In the genomic region with DNA sequence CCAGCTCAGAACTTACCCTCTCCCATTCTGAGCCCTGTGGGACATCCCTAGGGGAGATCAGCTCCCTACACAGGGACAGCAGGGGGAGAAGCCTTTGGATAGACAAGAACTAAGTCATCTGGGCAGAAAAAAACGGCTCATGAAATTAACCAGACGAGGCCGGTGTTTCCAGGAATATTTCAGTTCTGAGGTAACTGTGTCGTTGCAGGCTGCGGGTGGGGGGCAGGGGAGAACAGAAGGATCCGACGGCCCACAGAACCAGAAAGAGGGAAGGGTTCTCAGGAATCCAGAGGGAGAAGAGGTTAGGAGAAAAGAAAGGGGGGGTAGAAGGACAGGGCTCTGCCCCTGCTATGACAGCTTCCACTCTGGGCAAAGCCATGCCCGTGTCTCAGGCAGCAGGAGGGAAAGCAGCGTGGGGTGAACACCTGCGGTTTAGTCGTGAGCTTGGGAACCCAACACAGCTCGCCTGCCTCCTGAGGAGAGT, we compare ENCODE assay signal across 12 cellular contexts. TPM values are rescaled to one million over a fixed set of nuclear protein-coding genes. Genes with fewer than 3 reads are reported as not detected.
DNase-seq lines count a peak whose midpoint lies in the region; ATAC-seq and TF ChIP-seq lines count a peak whose summit lies in the region.
"Had no signal": no experiment of that assay in that cellular context is flagged by ENCODE, and none has a peak within 500 bp of the region (broad histone marks: within the 10 kb centered on the region; RNA-seq: fewer than 3 reads in every experiment).

No MANE protein-coding gene starts in this region.

- WGBS in endodermal cell (ENCODE audit: insufficient coverage in 1 of 2, insufficient read length in 1 of 2), 2 experiments, result 76 to 77% methylated on average over 11 to 12 of the region's 12 CpGs
- WGBS in psoas muscle, 3 donors, result 65 to 70% (median 65%) methylated on average over 12 of the region's 12 CpGs

- DNase-seq in AG04449 (ENCODE audit: low read depth, low spot score), result no peak
- DNase-seq in HFFc6, result no peak
- no peak for DNase-seq in endodermal cell
- DNase-seq in nephron progenitor cell, result no peak
- DNase-seq in psoas muscle, result no peak
- no peak for DNase-seq in naive thymus-derived CD4-positive, alpha-beta T cell
- DNase-seq in right atrium auricular region (ENCODE audit: low spot score), result no peak
- DNase-seq: NCI-H446; stimulated activated CD4-positive, alpha-beta T cell treated with anti-CD3 and anti-CD28 coated beads, Interleukin-4, amount 100 ng/mL, for 1 hour had no signal

- H3K36me3 ChIP-seq in endodermal cell (ENCODE audit: control insufficient read depth, insufficient read depth, low read length), result no peaks in the 10 kb centered on the region
- no peaks in the 10 kb centered on the region for H3K36me3 ChIP-seq in psoas muscle (ENCODE audit: insufficient read depth in 1 of 2, low read depth in 1 of 2)
- H3K36me3 ChIP-seq in naive thymus-derived CD4-positive, alpha-beta T cell (ENCODE audit: control insufficient read depth in 2 of 3, insufficient read depth in 3 of 3, low read length in 3 of 3), result no peaks in the 10 kb centered on the region
- H3K36me3 ChIP-seq in right atrium auricular region, result peaks cover 8% of the 10 kb centered on the region

- H3K4me3 Mint-ChIP-seq in HFFc6 (peak overlapping the region; percentile 38), endodermal cell (peak overlapping the region; percentile 9), nephron progenitor cell (peak overlapping the region; percentile 15)
- peak overlapping the region in 3 of 10 donors; percentile 20 to 91 (median 21) for H3K4me3 Mint-ChIP-seq in naive thymus-derived CD4-positive, alpha-beta T cell

- CTCF ChIA-PET in AG04449 (lab: Yijun Ruan, JAX), result interaction anchor here (0.9 to 47.5 kb wide), 3 partner anchors 1 to 24 kb away, joined by 3 to 2108 read pairs (median 2108); partner anchors contain the start of genes CLCF1, POLD4, PPP1CA and RAD9A
- CTCF ChIA-PET in naive thymus-derived CD4-positive, alpha-beta T cell (lab: Charles Lee), result interaction anchor here (0.7 to 21.2 kb wide), 6 partner anchors 12 to 31 kb away, joined by 3 to 495 read pairs (median 6); partner anchors contain the start of gene POLD4

- peaks cover 5% of the 10 kb centered on the region; the same call in 1 of the 2 replicates for H3K27me3 Mint-ChIP-seq in HFFc6 (ENCODE audit: insufficient read depth)
- peaks cover 43% of the 10 kb centered on the region for H3K27me3 Mint-ChIP-seq in endodermal cell (ENCODE audit: insufficient read depth)
- H3K27me3 Mint-ChIP-seq in nephron progenitor cell (ENCODE audit: low read depth, poor library complexity), result peaks cover 2% of the 10 kb centered on the region
- H3K27me3 Mint-ChIP-seq in naive thymus-derived CD4-positive, alpha-beta T cell, result peaks cover 0 to 69% (median 15%) of the 10 kb centered on the region in 5 donors

- no peaks in the 10 kb centered on the region for H3K27me3 ChIP-seq in endodermal cell (ENCODE audit: control insufficient read depth, insufficient read depth, low read length, poor library complexity, severe bottlenecking)
- H3K27me3 ChIP-seq in psoas muscle (ENCODE audit: insufficient read depth in 3 of 3, low read length in 2 of 3), result peaks cover 0 to 51% (median 9%) of the 10 kb centered on the region in 3 donors
- peaks cover 0 to 5% of the 10 kb centered on the region in 2 donors for H3K27me3 ChIP-seq in naive thymus-derived CD4-positive, alpha-beta T cell (ENCODE audit: control insufficient read depth in 2 of 2, insufficient read depth in 2 of 2, low read length in 2 of 2)
- H3K27me3 ChIP-seq in right atrium auricular region, result no peaks in the 10 kb centered on the region

- H3K4me1 Mint-ChIP-seq in HFFc6 (ENCODE audit: low read depth), result peaks cover 71% of the 10 kb centered on the region
- peaks cover 37% of the 10 kb centered on the region for H3K4me1 Mint-ChIP-seq in endodermal cell
- H3K4me1 Mint-ChIP-seq in nephron progenitor cell, result peaks cover 79% of the 10 kb centered on the region
- peaks cover 26 to 59% (median 36%) of the 10 kb centered on the region in 7 donors for H3K4me1 Mint-ChIP-seq in naive thymus-derived CD4-positive, alpha-beta T cell

- H3K36me3 Mint-ChIP-seq in HFFc6 (ENCODE audit: low read depth) (no peaks in the 10 kb centered on the region; the same call in 1 of the 2 replicates), endodermal cell (ENCODE audit: low read depth) (no peaks in the 10 kb centered on the region), nephron progenitor cell (ENCODE audit: low read depth) (no peaks in the 10 kb centered on the region)
- peaks cover 0 to 3% (median 0%) of the 10 kb centered on the region in 5 donors for H3K36me3 Mint-ChIP-seq in naive thymus-derived CD4-positive, alpha-beta T cell

- POLR2A ChIA-PET in AG04449 (lab: Yijun Ruan, JAX), result interaction anchor here (0.6 to 7.0 kb wide), 6 partner anchors 13 to 52 kb away, joined by 3 to 76 read pairs (median 3); partner anchors contain the start of genes POLD4 and PPP1CA
- POLR2A ChIA-PET in naive thymus-derived CD4-positive, alpha-beta T cell (lab: Charles Lee), result interaction anchor here (0.6 to 16.2 kb wide), 3 partner anchors 13 to 841 kb away, joined by 3 to 272 read pairs (median 3); partner anchors contain the start of gene POLD4

- H3K4me3 ChIP-seq in AG04449 (ENCODE audit: low read depth, low read length) (peak overlapping the region; percentile 29), endodermal cell (ENCODE audit: low read length) (no peak overlapping the region), psoas muscle (no peak overlapping the region), right atrium auricular region (no peak overlapping the region)
- H3K4me3 ChIP-seq in naive thymus-derived CD4-positive, alpha-beta T cell (ENCODE audit: low read length), result no peak overlapping the region

- peak overlapping the region; percentile 76 for H3K27ac Mint-ChIP-seq in HFFc6
- no peak overlapping the region for H3K27ac Mint-ChIP-seq in endodermal cell
- H3K27ac Mint-ChIP-seq in nephron progenitor cell, result no peak overlapping the region
- no peak overlapping the region for H3K27ac Mint-ChIP-seq in naive thymus-derived CD4-positive, alpha-beta T cell

- H3K4me1 ChIP-seq in endodermal cell (ENCODE audit: control insufficient read depth, insufficient read depth, low read length) (peaks cover 13% of the 10 kb centered on the region), psoas muscle (peaks cover 16% of the 10 kb centered on the region), right atrium auricular region (peaks cover 0 to 77% of the 10 kb centered on the region in 2 donors)
- peaks cover 16 to 48% of the 10 kb centered on the region in 2 donors for H3K4me1 ChIP-seq in naive thymus-derived CD4-positive, alpha-beta T cell (ENCODE audit: control insufficient read depth in 2 of 2, insufficient read depth in 2 of 2, low read length in 2 of 2)

- H3K27ac ChIP-seq in endodermal cell (ENCODE audit: low read depth, low read length), result no peak overlapping the region
- no peak overlapping the region for H3K27ac ChIP-seq in psoas muscle
- H3K27ac ChIP-seq in naive thymus-derived CD4-positive, alpha-beta T cell (ENCODE audit: low read depth, low read length), result no peak overlapping the region
- H3K27ac ChIP-seq in right atrium auricular region, result no peak overlapping the region
- H3K27ac ChIP-seq: epithelial cell of prostate had no signal

- ATAC-seq in psoas muscle (no peak), HG02798 (IDR thresholded peaks at IDR 0.05; ENCODE audit: poor library complexity, unreplicated experiment) (no peak)
- ATAC-seq in naive thymus-derived CD4-positive, alpha-beta T cell, result no peak

- no peaks in the 10 kb centered on the region for H3K9me3 Mint-ChIP-seq in HFFc6
- H3K9me3 Mint-ChIP-seq in endodermal cell, result no peaks in the 10 kb centered on the region
- H3K9me3 Mint-ChIP-seq in nephron progenitor cell, result no peaks in the 10 kb centered on the region
- H3K9me3 Mint-ChIP-seq in naive thymus-derived CD4-positive, alpha-beta T cell, result peaks cover 0 to 2% (median 0%) of the 10 kb centered on the region in 11 donors

- intact Hi-C loops in psoas muscle (cut with DNase I), result no loop called here
- intact Hi-C loops in naive thymus-derived CD4-positive, alpha-beta T cell (cut with micrococcal nuclease), result no loop called here

- no peak overlapping the region for H3K9ac ChIP-seq in endodermal cell (ENCODE audit: extremely low read depth, low read length, poor library complexity, severe bottlenecking)

- H3K9me3 ChIP-seq in endodermal cell (ENCODE audit: control insufficient read depth, low read length), result no peaks in the 10 kb centered on the region
- H3K9me3 ChIP-seq in psoas muscle, result no peaks in the 10 kb centered on the region
- no peaks in the 10 kb centered on the region for H3K9me3 ChIP-seq in naive thymus-derived CD4-positive, alpha-beta T cell (ENCODE audit: control insufficient read depth in 2 of 3, low read length in 3 of 3)
- H3K9me3 ChIP-seq in right atrium auricular region, result no peaks in the 10 kb centered on the region

- TF ChIP-seq CTCF in AG04449 (IDR thresholded peaks at IDR 0.05; ENCODE audit: insufficient read depth, low read length, missing control alignments) (no peak), HFFc6 (IDR thresholded peaks at IDR 0.05) (no peak), endodermal cell (conservative IDR thresholded peaks at IDR 0.05) (no peak), nephron progenitor cell (IDR thresholded peaks at IDR 0.05) (no peak), psoas muscle (IDR thresholded peaks at IDR 0.05) (no peak), right atrium auricular region (IDR thresholded peaks at IDR 0.05) (no peak)

RNA-seq across cellular contexts. Expression of gene CLCF1, which starts 3.6 kb away (rescaled TPM):
- 10 to 100 TPM in 4 of 6 experiments, 1 to 10 TPM in 2; 8.9 to 12.8 (median 10.5) TPM for total RNA-seq in HFFc6 (2021; fragmentation: NEBNext Ultra II Directional; extraction: Animal tissue kit (Norgen Biotek cat#: 25700))
- total RNA-seq in endodermal cell (1 to 10 TPM; 3.6 to 4.8 TPM), psoas muscle (1 to 10 TPM in 1 of 4 donors, under 1 TPM in 3; 0.44 to 1.5 (median 0.82) TPM), right atrium auricular region (10 to 100 TPM in 1 of 2 donors, 1 to 10 TPM in 1; 2.7 to 18.0 TPM)
- polyA plus RNA-seq in endodermal cell (2013, experiment 1 of 2), result 2.4 TPM
- polyA plus RNA-seq in endodermal cell (2013, experiment 2 of 2), result 2.6 TPM
- 1 to 10 TPM in 1 of 3 donors, under 1 TPM in 2; 0.47 to 6.5 (median 0.62) TPM for polyA plus RNA-seq in psoas muscle
- total RNA-seq in naive thymus-derived CD4-positive, alpha-beta T cell, result 1 to 10 TPM in 2 of 5 experiments, under 1 TPM in 3; 0.32 to 7.8 (median 0.70) TPM
- polyA plus RNA-seq in naive thymus-derived CD4-positive, alpha-beta T cell, result not detected

RNA-seq across cellular contexts. Expression of gene POLD4, which starts 16.5 kb away (rescaled TPM):
- 10 to 100 TPM; 69.1 to 80.7 (median 70.9) TPM for total RNA-seq in HFFc6 (2021; fragmentation: NEBNext Ultra II Directional; extraction: Animal tissue kit (Norgen Biotek cat#: 25700))
- 10 to 100 TPM; 40.7 to 47.6 TPM for total RNA-seq in endodermal cell
- 24.3 TPM for polyA plus RNA-seq in endodermal cell (2013, experiment 1 of 2)
- polyA plus RNA-seq in endodermal cell (2013, experiment 2 of 2), result 30.1 TPM
- total RNA-seq in psoas muscle, result 10 to 100 TPM; 31.8 to 89.8 (median 56.1) TPM
- polyA plus RNA-seq in psoas muscle, result 10 to 100 TPM; 72.6 to 74.9 (median 73.3) TPM
- total RNA-seq in naive thymus-derived CD4-positive, alpha-beta T cell, result 100 to 1,000 TPM in 1 of 5 experiments, 10 to 100 TPM in 4; 59.9 to 104 (median 76.1) TPM
- 100 to 1,000 TPM in 1 of 2 donors, 10 to 100 TPM in 1; 98.9 to 116 TPM for polyA plus RNA-seq in naive thymus-derived CD4-positive, alpha-beta T cell
- total RNA-seq in right atrium auricular region, result 100 to 1,000 TPM; 115 to 136 TPM

RNA-seq across cellular contexts. Expression of gene RAD9A, which starts 21.9 kb away (rescaled TPM):
- 10 to 100 TPM in 1 of 6 experiments, 1 to 10 TPM in 5; 7.6 to 10.3 (median 8.8) TPM for total RNA-seq in HFFc6 (2021; fragmentation: NEBNext Ultra II Directional; extraction: Animal tissue kit (Norgen Biotek cat#: 25700))
- total RNA-seq in endodermal cell (10 to 100 TPM; 28.3 to 41.4 TPM), psoas muscle (1 to 10 TPM; 1.8 to 6.7 (median 5.8) TPM), right atrium auricular region (1 to 10 TPM; 6.2 to 6.5 TPM)
- 31.1 TPM for polyA plus RNA-seq in endodermal cell (2013, experiment 1 of 2)
- 31.1 TPM for polyA plus RNA-seq in endodermal cell (2013, experiment 2 of 2)
- polyA plus RNA-seq in psoas muscle, result 10 to 100 TPM in 2 of 3 donors, 1 to 10 TPM in 1; 7.1 to 12.3 (median 10.1) TPM
- total RNA-seq in naive thymus-derived CD4-positive, alpha-beta T cell, result 10 to 100 TPM; 25.6 to 48.0 (median 45.0) TPM
- polyA plus RNA-seq in naive thymus-derived CD4-positive, alpha-beta T cell, result 1 to 10 TPM; 6.3 to 7.2 TPM

RNA-seq across cellular contexts. Expression of gene PPP1CA, which starts 31.8 kb away (rescaled TPM):
- 100 to 1,000 TPM; 162 to 191 (median 180) TPM for total RNA-seq in HFFc6 (2021; fragmentation: NEBNext Ultra II Directional; extraction: Animal tissue kit (Norgen Biotek cat#: 25700))
- total RNA-seq in endodermal cell, result 100 to 1,000 TPM; 182 to 212 TPM
- 151 TPM for polyA plus RNA-seq in endodermal cell (2013, experiment 1 of 2)
- 148 TPM for polyA plus RNA-seq in endodermal cell (2013, experiment 2 of 2)
- total RNA-seq in psoas muscle, result 100 to 1,000 TPM in 1 of 4 donors, 10 to 100 TPM in 3; 72.6 to 113 (median 86.6) TPM
- 100 to 1,000 TPM; 108 to 191 (median 147) TPM for polyA plus RNA-seq in psoas muscle
- total RNA-seq in naive thymus-derived CD4-positive, alpha-beta T cell, result 100 to 1,000 TPM in 4 of 5 experiments, 10 to 100 TPM in 1; 83.0 to 339 (median 122) TPM
- polyA plus RNA-seq in naive thymus-derived CD4-positive, alpha-beta T cell, result 100 to 1,000 TPM; 350 to 363 TPM
- 100 to 1,000 TPM in 1 of 2 donors, 10 to 100 TPM in 1; 97.8 to 112 TPM for total RNA-seq in right atrium auricular region

RNA-seq across cellular contexts. Expression of gene TBC1D10C, which starts 34.0 kb away (rescaled TPM):
- total RNA-seq in HFFc6 (2021; fragmentation: NEBNext Ultra II Directional; extraction: Animal tissue kit (Norgen Biotek cat#: 25700)), result not detected
- total RNA-seq in endodermal cell, result under 1 TPM in 1 of 2 donors, not detected in 1; 0.20 TPM
- 0.89 TPM for polyA plus RNA-seq in endodermal cell (2013, experiment 1 of 2)
- 0.91 TPM for polyA plus RNA-seq in endodermal cell (2013, experiment 2 of 2)
- total RNA-seq in psoas muscle, result 1 to 10 TPM in 3 of 4 donors, under 1 TPM in 1; 0.65 to 1.6 (median 1.2) TPM
- polyA plus RNA-seq in psoas muscle, result under 1 TPM; 0.25 to 0.52 (median 0.34) TPM
- total RNA-seq in naive thymus-derived CD4-positive, alpha-beta T cell, result 100 to 1,000 TPM; 243 to 425 (median 346) TPM
- polyA plus RNA-seq in naive thymus-derived CD4-positive, alpha-beta T cell, result 100 to 1,000 TPM; 225 to 366 TPM
- total RNA-seq in right atrium auricular region, result 1 to 10 TPM in 1 of 2 donors, under 1 TPM in 1; 0.33 to 1.4 TPM
- polyA plus RNA-seq: keratinocyte had no signal
